20 cellular contexts compared by ENCODE assay signal in genomic region chr7:151186640-151187408, GRCh38. TPM values are rescaled to one million over a fixed set of nuclear protein-coding genes. Genes with fewer than 3 reads are reported as not detected.
DNase-seq lines count a peak whose midpoint lies in the region; ATAC-seq, FAIRE-seq and TF ChIP-seq lines count a peak whose summit lies in the region.
"Had no signal": no experiment of that assay in that cellular context is flagged by ENCODE, and none has a peak within 500 bp of the region (broad histone marks: within the 10 kb centered on the region; RNA-seq: fewer than 3 reads in every experiment).

ASB10 (minus strand) TSS chr7:151187250; CDS start chr7:151187130, 120 bp downstream.

- H2BK12ac ChIP-seq in H1 (ENCODE audit: low read depth, low read length), result no peak within 1 kb of the TSS

- H3K4me3 ChIP-seq in BLaER1 (no peak within 1 kb of the TSS), H1 (ENCODE audit: extremely low read depth in 1 of 4, insufficient read depth in 2 of 4, low read depth in 3 of 4, low read length in 4 of 4) (no peak within 1 kb of the TSS), right atrium auricular region (peak within 1 kb of the TSS; percentile 23 to 31), mucosa of descending colon (no peak within 1 kb of the TSS)
- H3K4me3 ChIP-seq: SJSA1 had no signal

- no peak within 1 kb of the TSS for H2BK120ac ChIP-seq in H1 (replicated peaks; ENCODE audit: low read depth, low read length)

- no peak for TF ChIP-seq RAD21 in H1 (IDR thresholded peaks at IDR 0.05 in 1 of 2, conservative IDR thresholded peaks at IDR 0.05 in 1 of 2; ENCODE audit: low read depth in 2 of 2, low read length in 2 of 2)

- H3K27ac Mint-ChIP-seq in stimulated activated memory B cell treated with anti-CD40 and anti-IgM and Interleukin-4, amounts not matched to agents 10 μg/mL and 1 μg/mL and 100 μg/mL, for 72 hours, result no peak within 1 kb of the TSS

- no peak for ATAC-seq in stimulated activated memory B cell treated with anti-CD40 and anti-IgM and Interleukin-4, amounts not matched to agents 10 μg/mL and 1 μg/mL and 100 μg/mL, for 72 hours
- ATAC-seq in GM21360 (IDR thresholded peaks at IDR 0.05; ENCODE audit: unreplicated experiment) (no peak), mucosa of descending colon (no peak)

- H2BK15ac ChIP-seq in H1 (ENCODE audit: low read length), result 0 out of 2 replicates have a peak within 1 kb of the TSS, but pooled peaks have one; percentile 46

- H2AFZ ChIP-seq in H1 (ENCODE audit: low read length), result no peak within 1 kb of the TSS

- intact Hi-C loops in mucosa of descending colon (cut with DNase I, micrococcal nuclease), result no loop called here

- no peak within 1 kb of the TSS for H3K14ac ChIP-seq in H1 (ENCODE audit: insufficient read length)

- H3K4me1 ChIP-seq in BLaER1 (peaks cover 35% of the 10 kb centered on the region), H1 (replicated peaks in 1 of 4; ENCODE audit: control insufficient read depth in 3 of 4, insufficient read depth in 4 of 4, low read length in 3 of 4) (no peaks in the 10 kb centered on the region), right atrium auricular region (peaks cover 0 to 3% of the 10 kb centered on the region in 2 donors), mucosa of descending colon (ENCODE audit: low read depth) (no peaks in the 10 kb centered on the region)
- H3K4me1 ChIP-seq: SJSA1 had no signal

- no peak within 1 kb of the TSS for H3K18ac ChIP-seq in H1 (ENCODE audit: extremely low read depth, low read length)

- no peaks in the 10 kb centered on the region for H3K9me3 ChIP-seq in BLaER1
- H3K9me3 ChIP-seq in H1 (ENCODE audit: insufficient read depth in 2 of 2, low read depth in 1 of 2, low read length in 1 of 2), result no peaks in the 10 kb centered on the region
- no peaks in the 10 kb centered on the region for H3K9me3 ChIP-seq in right atrium auricular region
- H3K9me3 ChIP-seq in mucosa of descending colon, result no peaks in the 10 kb centered on the region
- H3K9me3 ChIP-seq: SJSA1 had no signal

- no peak for FAIRE-seq in H1 (lab: Jason Lieb, UNC)
- FAIRE-seq: H54 had no signal

- TF ChIP-seq CTCF in H1 (IDR thresholded peaks at IDR 0.05; ENCODE audit: control extremely low read depth in 1 of 3, insufficient read depth in 1 of 3, low read depth in 1 of 3, low read length in 3 of 3), result no peak
- no peak for TF ChIP-seq CTCF in right atrium auricular region (IDR thresholded peaks at IDR 0.05)
- TF ChIP-seq CTCF in mucosa of descending colon (IDR thresholded peaks at IDR 0.05), result no peak

- no peak within 1 kb of the TSS for H4K91ac ChIP-seq in H1 (replicated peaks; ENCODE audit: insufficient read length, low read length)

- H3K9me3 Mint-ChIP-seq in stimulated activated memory B cell treated with anti-CD40 and anti-IgM and Interleukin-4, amounts not matched to agents 10 μg/mL and 1 μg/mL and 100 μg/mL, for 72 hours, result no peaks in the 10 kb centered on the region

- H3K56ac ChIP-seq in H1 (replicated peaks; ENCODE audit: insufficient read length, low read depth, low read length), result no peak within 1 kb of the TSS

- H3K4me3 Mint-ChIP-seq in stimulated activated memory B cell treated with anti-CD40 and anti-IgM and Interleukin-4, amounts not matched to agents 10 μg/mL and 1 μg/mL and 100 μg/mL, for 72 hours, result no peak within 1 kb of the TSS

- peaks cover 77% of the 10 kb centered on the region for H3K27me3 Mint-ChIP-seq in stimulated activated memory B cell treated with anti-CD40 and anti-IgM and Interleukin-4, amounts not matched to agents 10 μg/mL and 1 μg/mL and 100 μg/mL, for 72 hours

- no peak for TF ChIP-seq POLR2A in H1 (IDR thresholded peaks at IDR 0.05; ENCODE audit: control extremely low read depth in 1 of 2, low read depth in 2 of 2, low read length in 2 of 2)

- CTCF ChIA-PET in H1 (lab: Charles Lee; ENCODE audit: partially characterized antibody), result interaction anchor here (0.7 to 1.4 kb wide), 5 partner anchors 10 to 169 kb away, joined by 3 to 4 read pairs (median 3); no protein-coding TSS in a partner anchor

- H3K23ac ChIP-seq in H1 (ENCODE audit: insufficient read length), result no peak within 1 kb of the TSS

- no peak within 1 kb of the TSS for H3K4ac ChIP-seq in H1 (replicated peaks; ENCODE audit: insufficient read length, low read depth, low read length)

- no peak for DNase-seq in H1 (ENCODE audit: low read depth in 1 of 2, low spot score in 2 of 2)
- no peak for DNase-seq in right atrium auricular region (ENCODE audit: low spot score)
- peak; percentile 25 for DNase-seq in retina
- no peak for DNase-seq in mucosa of descending colon
- DNase-seq in NCI-H526 (lab: John Stamatoyannopoulos, UW), result no peak
- DNase-seq: DMS 273 treated with DMSO at 0.1 percent for 48 hours, Karpas-422, NCI-H1105 treated with DMSO at 0.1 percent for 48 hours, NCI-H187, NCI-H446, NCI-H774 had no signal

- H3K9ac ChIP-seq in BLaER1 (0 out of 2 replicates have a peak within 1 kb of the TSS, but pooled peaks have one; percentile 10), H1 (replicated peaks in 1 of 4; ENCODE audit: extremely low read depth in 1 of 4, low read depth in 3 of 4, low read length in 3 of 4) (no peak within 1 kb of the TSS)

- H3K27me3 ChIP-seq in BLaER1 (peaks cover 36% of the 10 kb centered on the region), H1 (replicated peaks in 1 of 4; ENCODE audit: control insufficient read depth in 3 of 4, extremely low read depth in 1 of 4, insufficient read depth in 3 of 4, low read length in 3 of 4) (no peaks in the 10 kb centered on the region), right atrium auricular region (no peaks in the 10 kb centered on the region)

- no peak for TF ChIP-seq EP300 in H1 (IDR thresholded peaks at IDR 0.05; ENCODE audit: borderline replicate concordance in 1 of 2, low read depth in 2 of 2, low read length in 2 of 2)

- H3K36me3 ChIP-seq in BLaER1 (no peaks in the 10 kb centered on the region), H1 (ENCODE audit: control insufficient read depth in 2 of 4, insufficient read depth in 4 of 4, low read length in 3 of 4) (no peaks in the 10 kb centered on the region), right atrium auricular region (no peaks in the 10 kb centered on the region), mucosa of descending colon (ENCODE audit: low read depth) (no peaks in the 10 kb centered on the region)
- H3K36me3 ChIP-seq: SJSA1 had no signal

- peak within 1 kb of the TSS; percentile 90 for H3K4me2 ChIP-seq in BLaER1
- no peak within 1 kb of the TSS for H3K4me2 ChIP-seq in H1 (ENCODE audit: insufficient read depth in 1 of 2, low read depth in 2 of 2, low read length in 2 of 2)

- no peaks in the 10 kb centered on the region for H3K79me2 ChIP-seq in H1 (ENCODE audit: control insufficient read depth in 1 of 2, insufficient read depth in 2 of 2, low read length in 2 of 2)

- H2BK20ac ChIP-seq in H1 (ENCODE audit: low read length), result no peak within 1 kb of the TSS

- POLR2A ChIA-PET in H1 (lab: Charles Lee; ENCODE audit: partially characterized antibody), result interaction anchor here (0.9 kb wide), 1 partner anchor 26 kb away, joined by 4 read pairs; no protein-coding TSS in a partner anchor

- H3K79me1 ChIP-seq in H1 (ENCODE audit: low read depth, low read length), result no peaks in the 10 kb centered on the region

- no peak within 1 kb of the TSS for H4K5ac ChIP-seq in H1 (ENCODE audit: insufficient read length, low read depth, low read length)

- no peak within 1 kb of the TSS for H3K27ac ChIP-seq in BLaER1
- H3K27ac ChIP-seq in H1 (ENCODE audit: low read depth, low read length), result no peak within 1 kb of the TSS
- H3K27ac ChIP-seq in right atrium auricular region, result peak within 1 kb of the TSS; percentile 81 to 90
- H3K27ac ChIP-seq: 22Rv1, SJSA1 had no signal

- H4K8ac ChIP-seq in H1 (ENCODE audit: extremely low read depth, insufficient read depth, low read length), result no peak within 1 kb of the TSS; the same call in 1 of the 2 replicates

- no peaks in the 10 kb centered on the region for H3K23me2 ChIP-seq in H1 (ENCODE audit: low read depth, low read length)

- H3K36me3 Mint-ChIP-seq in stimulated activated memory B cell treated with anti-CD40 and anti-IgM and Interleukin-4, amounts not matched to agents 10 μg/mL and 1 μg/mL and 100 μg/mL, for 72 hours, result no peaks in the 10 kb centered on the region

- peaks cover 16% of the 10 kb centered on the region for H3K4me1 Mint-ChIP-seq in stimulated activated memory B cell treated with anti-CD40 and anti-IgM and Interleukin-4, amounts not matched to agents 10 μg/mL and 1 μg/mL and 100 μg/mL, for 72 hours

- no peak within 1 kb of the TSS for H2BK5ac ChIP-seq in H1 (ENCODE audit: low read depth, low read length)

- peaks cover 50% of the 10 kb centered on the region for H4K20me1 ChIP-seq in BLaER1
- no peaks in the 10 kb centered on the region for H4K20me1 ChIP-seq in H1 (replicated peaks in 1 of 2; ENCODE audit: control insufficient read depth in 1 of 2, insufficient read depth in 2 of 2, low read length in 2 of 2)

- WGBS in H1 (ENCODE audit: extremely low coverage in 1 of 2, insufficient coverage in 1 of 2, insufficient read length in 1 of 2, insufficient replicate concordance in 2 of 2, low coverage in 1 of 2, low lambda C conversion rate in 2 of 2, missing lambda C conversion rate in 1 of 2), 2 experiments, result 86% methylated on average over 20 of the region's 22 CpGs; no CpG with 5 or more reads in 1 of the 2 experiments

- no peak within 1 kb of the TSS for H2AK5ac ChIP-seq in H1 (ENCODE audit: low read depth, low read length)

TF ChIP-seq in H1, 55 proteins besides CTCF, POLR2A, EP300 and RAD21 (continues in another document):
- TF ChIP-seq GABPA (IDR thresholded peaks at IDR 0.05; ENCODE audit: borderline replicate concordance, insufficient read depth, low read length) (no peak), SP4 (IDR thresholded peaks at IDR 0.05; ENCODE audit: low read length) (no peak), HDAC2 (IDR thresholded peaks at IDR 0.05; ENCODE audit: borderline replicate concordance in 1 of 2, low read depth in 2 of 2, low read length in 2 of 2) (no peak), GTF2F1 (IDR thresholded peaks at IDR 0.05; ENCODE audit: borderline replicate concordance, low read depth, low read length) (no peak), JUND (IDR thresholded peaks at IDR 0.05; ENCODE audit: low read length) (no peak), NRF1 (IDR thresholded peaks at IDR 0.05; ENCODE audit: low read depth, low read length) (no peak), TCF12 (IDR thresholded peaks at IDR 0.05; ENCODE audit: low read depth, low read length) (no peak), KDM1A (IDR thresholded peaks at IDR 0.05; ENCODE audit: borderline replicate concordance, low read length) (no peak)

RNA-seq across cellular contexts. Expression of gene ASB10, which starts in this region (rescaled TPM):
- not detected in 2 replicates for total RNA-seq in H1 (2021; fragmentation: NEBNext Ultra II Directional; extraction: Animal tissue kit (Norgen Biotek cat#: 25700))
- not detected in 2 replicates for polyA plus RNA-seq in H1 (2011; rRNA removed)
- not detected for polyA plus RNA-seq in H1 (2011; cell fraction: cytosol; rRNA removed)
- not detected for polyA plus RNA-seq in H1 (2011; cell fraction: nucleus; rRNA removed)
- polyA plus RNA-seq in H1 (2012, experiment 1 of 2), result not detected in 4 replicates
- not detected for polyA plus RNA-seq in H1 (2012, experiment 2 of 2)
- polyA plus RNA-seq in H1 (2013, experiment 1 of 2), result not detected
- polyA plus RNA-seq in H1 (2013, experiment 2 of 2), result not detected
- not detected in 2 replicates for polyA minus RNA-seq in H1 (2011; rRNA and poly(A)+ RNA removed)
- polyA minus RNA-seq in H1 (2011; cell fraction: cytosol; rRNA and poly(A)+ RNA removed), result not detected
- polyA minus RNA-seq in H1 (2011; cell fraction: nucleus; rRNA and poly(A)+ RNA removed), result not detected
- total RNA-seq in right atrium auricular region (10 to 100 TPM in 1 of 2 donors, 1 to 10 TPM in 1; 4.0 to 11.6 TPM), mucosa of descending colon (not detected)
- total RNA-seq: Daoy, RPMI7951, SJSA1 had no signal
- polyA plus RNA-seq: BJ had no signal

Comparison
In these comparisons a context has a peak if more than half of its experiments do, and no peak if none do; other contexts are left out.
1. H3K27ac ChIP-seq: peak in right atrium auricular region (2 of 2); none in BLaER1 (single experiment) and H1 (single experiment).
2. H3K4me3 ChIP-seq: peak in right atrium auricular region (2 of 2); none in BLaER1 (single experiment), H1 (0 of 4) and mucosa of descending colon (single experiment).